22 cellular contexts compared by ENCODE assay signal in the genomic region with DNA sequence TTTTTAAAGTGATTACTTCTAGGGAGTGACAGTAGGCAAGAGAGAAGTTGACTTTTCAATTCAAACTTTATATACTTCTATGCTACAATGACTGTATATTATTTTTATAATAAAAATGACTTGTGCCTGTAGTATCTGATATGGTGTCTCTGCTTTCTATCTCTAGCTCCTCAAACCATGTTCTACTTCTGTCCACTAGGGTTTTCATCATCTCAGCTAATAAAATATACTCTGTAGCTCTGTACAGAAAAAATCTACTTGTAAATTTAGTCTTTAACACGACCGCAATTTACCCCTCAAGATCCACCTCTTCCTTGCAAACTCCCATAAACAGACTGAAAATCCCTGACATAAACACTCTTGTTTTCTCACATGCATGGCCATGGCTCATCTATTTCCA. TPM values are rescaled to one million over a fixed set of nuclear protein-coding genes. Genes with fewer than 3 reads are reported as not detected.
A peak's percentile ranks its signal among the peaks of the same experiment; 100 is the strongest.
DNase-seq lines count a peak whose midpoint lies in the region; ATAC-seq and TF ChIP-seq lines count a peak whose summit lies in the region.
"Had no signal": no experiment of that assay in that cellular context is flagged by ENCODE, and none has a peak within 500 bp of the region (broad histone marks: within the 10 kb centered on the region; RNA-seq: fewer than 3 reads in every experiment).

No MANE protein-coding gene starts in this region.

- in situ Hi-C loops in GM23248 (cut with MboI), result no loop called here

- H3K4me3 ChIP-seq in GM23248 (no peak overlapping the region), OCI-LY7 (ENCODE audit: low read depth, low read length, poor library complexity, severe bottlenecking) (no peak overlapping the region), mesenchymal stem cell (ENCODE audit: insufficient read depth in 1 of 2, low read depth in 1 of 2, low read length in 2 of 2) (no peak overlapping the region), foreskin fibroblast (ENCODE audit: low read depth in 1 of 2, low read length in 2 of 2) (no peak overlapping the region)
- H3K4me3 ChIP-seq: HAP-1, ovary, suprapubic skin had no signal

- peak overlapping the region; percentile 5 for H3K27ac Mint-ChIP-seq in activated CD4-positive, alpha-beta memory T cell treated with anti-CD3 and anti-CD28 coated beads, Interleukin-2, amount 10 ng/mL, durations not matched to agents 7 days and 5 days
- no peak overlapping the region for H3K27ac Mint-ChIP-seq in activated CD4-positive, alpha-beta memory T cell treated with anti-CD3 and anti-CD28 coated beads for 36 hours
- no peak overlapping the region for H3K27ac Mint-ChIP-seq in stimulated activated effector memory CD8-positive, alpha-beta T cell treated with anti-CD3 and anti-CD28 coated beads, Interleukin-12 subunit alpha, Interleukin-12 subunit beta, amount 100 ng/mL, for 72 hours
- H3K27ac Mint-ChIP-seq: B cell, mesothelial cell of epicardium had no signal

- no peak overlapping the region for H3K4me3 Mint-ChIP-seq in activated CD4-positive, alpha-beta memory T cell treated with anti-CD3 and anti-CD28 coated beads, Interleukin-2, amount 10 ng/mL, durations not matched to agents 7 days and 5 days
- H3K4me3 Mint-ChIP-seq in activated CD4-positive, alpha-beta memory T cell treated with anti-CD3 and anti-CD28 coated beads for 36 hours, result no peak overlapping the region
- H3K4me3 Mint-ChIP-seq in stimulated activated effector memory CD8-positive, alpha-beta T cell treated with anti-CD3 and anti-CD28 coated beads, Interleukin-12 subunit alpha, Interleukin-12 subunit beta, amount 100 ng/mL, for 72 hours, result no peak overlapping the region
- H3K4me3 Mint-ChIP-seq: activated CD4-positive, alpha-beta T cell treated with anti-CD3 and anti-CD28 coated beads for 36 hours; B cell; mesothelial cell of epicardium; stimulated activated memory B cell treated with anti-CD40 and anti-IgM and Interleukin-4, amounts not matched to agents 10 μg/mL and 1 μg/mL and 100 μg/mL, for 72 hours had no signal

- ATAC-seq in stimulated activated effector memory CD8-positive, alpha-beta T cell treated with anti-CD3 and anti-CD28 coated beads, Interleukin-12 subunit alpha, Interleukin-12 subunit beta, amount 100 ng/mL, for 72 hours, result no peak
- ATAC-seq in HG02759 (IDR thresholded peaks at IDR 0.05; ENCODE audit: unreplicated experiment), result no peak
- ATAC-seq: left ventricle myocardium superior; natural killer cell treated with Interleukin-12 subunit alpha and Interleukin-12 subunit beta and Interleukin-15 and Interleukin-18, amount 100 ng/mL, for 72 hours; stimulated activated memory B cell treated with anti-CD40 and anti-IgM and Interleukin-4, amounts not matched to agents 10 μg/mL and 1 μg/mL and 100 μg/mL, for 72 hours had no signal

- H3K36me3 ChIP-seq in GM23248 (ENCODE audit: low read depth) (no peaks in the 10 kb centered on the region), OCI-LY7 (ENCODE audit: insufficient read depth, low read length) (peaks cover 15% of the 10 kb centered on the region), mesenchymal stem cell (ENCODE audit: control insufficient read depth in 1 of 2, insufficient read depth in 2 of 2, low read depth in 1 of 2, low read length in 2 of 2) (peaks cover 0 to 3% of the 10 kb centered on the region in 2 experiments)
- H3K36me3 ChIP-seq: HAP-1, ovary, suprapubic skin had no signal

- no peaks in the 10 kb centered on the region for H3K9me3 Mint-ChIP-seq in activated CD4-positive, alpha-beta memory T cell treated with anti-CD3 and anti-CD28 coated beads, Interleukin-2, amount 10 ng/mL, durations not matched to agents 7 days and 5 days
- H3K9me3 Mint-ChIP-seq in activated CD4-positive, alpha-beta memory T cell treated with anti-CD3 and anti-CD28 coated beads for 36 hours, result no peaks in the 10 kb centered on the region
- H3K9me3 Mint-ChIP-seq in stimulated activated effector memory CD8-positive, alpha-beta T cell treated with anti-CD3 and anti-CD28 coated beads, Interleukin-12 subunit alpha, Interleukin-12 subunit beta, amount 100 ng/mL, for 72 hours, result no peaks in the 10 kb centered on the region
- H3K9me3 Mint-ChIP-seq: mesothelial cell of epicardium; natural killer cell treated with Interleukin-12 subunit alpha and Interleukin-12 subunit beta and Interleukin-15 and Interleukin-18, amount 100 ng/mL, for 72 hours; stimulated activated memory B cell treated with anti-CD40 and anti-IgM and Interleukin-4, amounts not matched to agents 10 μg/mL and 1 μg/mL and 100 μg/mL, for 72 hours had no signal

- no peak overlapping the region for H3K23ac ChIP-seq in mesenchymal stem cell (ENCODE audit: low read length in 2 of 2)

- H2AFZ ChIP-seq in GM23248 (no peak overlapping the region), OCI-LY7 (ENCODE audit: low read length) (no peak overlapping the region), mesenchymal stem cell (ENCODE audit: low read depth, low read length) (no peak overlapping the region)

- no peak overlapping the region for H3K18ac ChIP-seq in mesenchymal stem cell (ENCODE audit: low read depth in 1 of 2, low read length in 2 of 2)

- WGBS in GM23248 (ENCODE audit: low coverage in 1 of 2, low lambda C conversion rate in 2 of 2, missing lambda C conversion rate in 2 of 2), 2 experiments, result 94 to 98% methylated on average over 2 of the region's 2 CpGs
- 94% methylated on average over 2 of the region's 2 CpGs for WGBS in mesenchymal stem cell

- H4K91ac ChIP-seq in mesenchymal stem cell (ENCODE audit: low read length), result no peak overlapping the region

- H3K79me2 ChIP-seq in GM23248 (ENCODE audit: insufficient read depth) (peaks cover 37% of the 10 kb centered on the region), OCI-LY7 (ENCODE audit: insufficient read depth, low read depth, low read length) (peaks cover 7% of the 10 kb centered on the region; the same call in 1 of the 2 replicates)

- H4K20me1 ChIP-seq in GM23248 (ENCODE audit: insufficient read depth), result no peaks in the 10 kb centered on the region
- no peaks in the 10 kb centered on the region for H4K20me1 ChIP-seq in OCI-LY7 (ENCODE audit: insufficient read depth, low read length)

- no peaks in the 10 kb centered on the region for H3K27me3 Mint-ChIP-seq in activated CD4-positive, alpha-beta memory T cell treated with anti-CD3 and anti-CD28 coated beads, Interleukin-2, amount 10 ng/mL, durations not matched to agents 7 days and 5 days
- no peaks in the 10 kb centered on the region for H3K27me3 Mint-ChIP-seq in activated CD4-positive, alpha-beta memory T cell treated with anti-CD3 and anti-CD28 coated beads for 36 hours
- H3K27me3 Mint-ChIP-seq: activated CD4-positive, alpha-beta T cell treated with anti-CD3 and anti-CD28 coated beads for 36 hours; B cell; natural killer cell treated with Interleukin-12 subunit alpha and Interleukin-12 subunit beta and Interleukin-15 and Interleukin-18, amount 100 ng/mL, for 72 hours; stimulated activated memory B cell treated with anti-CD40 and anti-IgM and Interleukin-4, amounts not matched to agents 10 μg/mL and 1 μg/mL and 100 μg/mL, for 72 hours had no signal

- H3F3A ChIP-seq in GM23248 (ENCODE audit: insufficient read depth), result peaks cover 27% of the 10 kb centered on the region

- peaks cover 26% of the 10 kb centered on the region for H3K4me1 ChIP-seq in GM23248 (ENCODE audit: insufficient read depth)
- H3K4me1 ChIP-seq in OCI-LY7 (ENCODE audit: insufficient read depth, low read length, poor library complexity, severe bottlenecking), result peaks cover 14% of the 10 kb centered on the region
- no peaks in the 10 kb centered on the region for H3K4me1 ChIP-seq in mesenchymal stem cell (ENCODE audit: control insufficient read depth, insufficient read depth, low read depth, low read length)
- H3K4me1 ChIP-seq: HAP-1, suprapubic skin had no signal

- POLR2A ChIA-PET in activated CD4-positive, alpha-beta memory T cell treated with anti-CD3 and anti-CD28 coated beads, Interleukin-2, amount 10 ng/mL, durations not matched to agents 7 days and 5 days (lab: Charles Lee), result interaction anchor here (0.5 kb wide), 1 partner anchor 483 kb away, joined by 4 read pairs; no protein-coding TSS in a partner anchor
- POLR2A ChIA-PET in activated CD4-positive, alpha-beta memory T cell treated with anti-CD3 and anti-CD28 coated beads for 36 hours (lab: Charles Lee), result no interaction called here
- POLR2A ChIA-PET in OCI-LY7 (lab: Charles Lee), result interaction anchor here (1.5 to 1.7 kb wide), 2 partner anchors 9 to 10 kb away, joined by 4 read pairs; no protein-coding TSS in a partner anchor

- H4K8ac ChIP-seq in mesenchymal stem cell (ENCODE audit: low read length), result no peak overlapping the region

- H2BK12ac ChIP-seq in mesenchymal stem cell (ENCODE audit: low read length in 2 of 2), result no peak overlapping the region

- TF ChIP-seq CTCF in OCI-LY7 (conservative IDR thresholded peaks at IDR 0.05; ENCODE audit: low read length), result peak; percentile 44; the same call in 1 of the 2 replicates
- no peak for TF ChIP-seq CTCF in foreskin fibroblast (IDR thresholded peaks at IDR 0.05; ENCODE audit: low read depth, low read length)

- H3K36me3 Mint-ChIP-seq in activated CD4-positive, alpha-beta memory T cell treated with anti-CD3 and anti-CD28 coated beads, Interleukin-2, amount 10 ng/mL, durations not matched to agents 7 days and 5 days (ENCODE audit: low read depth), result peaks cover 39% of the 10 kb centered on the region
- peaks cover 8% of the 10 kb centered on the region for H3K36me3 Mint-ChIP-seq in activated CD4-positive, alpha-beta memory T cell treated with anti-CD3 and anti-CD28 coated beads for 36 hours
- H3K36me3 Mint-ChIP-seq in stimulated activated effector memory CD8-positive, alpha-beta T cell treated with anti-CD3 and anti-CD28 coated beads, Interleukin-12 subunit alpha, Interleukin-12 subunit beta, amount 100 ng/mL, for 72 hours, result peaks cover 25% of the 10 kb centered on the region

- no peak overlapping the region for H3K14ac ChIP-seq in mesenchymal stem cell (ENCODE audit: low read length in 2 of 2)

- no peak overlapping the region for H2BK120ac ChIP-seq in mesenchymal stem cell (ENCODE audit: low read depth, low read length)

- H3K27me3 ChIP-seq in GM23248 (replicated peaks; ENCODE audit: insufficient read depth) (no peaks in the 10 kb centered on the region), mesenchymal stem cell (ENCODE audit: control insufficient read depth in 1 of 2, insufficient read depth in 1 of 2, low read length in 2 of 2) (no peaks in the 10 kb centered on the region)
- H3K27me3 ChIP-seq: ovary, suprapubic skin had no signal

- H3K79me1 ChIP-seq in mesenchymal stem cell (replicated peaks; ENCODE audit: low read length, poor library complexity, severe bottlenecking), result peaks cover 18% of the 10 kb centered on the region

- CTCF ChIA-PET in activated CD4-positive, alpha-beta memory T cell treated with anti-CD3 and anti-CD28 coated beads, Interleukin-2, amount 10 ng/mL, durations not matched to agents 7 days and 5 days (lab: Charles Lee), result interaction anchor here (0.7 to 2.2 kb wide), 2 partner anchors 9 to 172 kb away, joined by 3 to 13 read pairs; no protein-coding TSS in a partner anchor
- CTCF ChIA-PET in activated CD4-positive, alpha-beta memory T cell treated with anti-CD3 and anti-CD28 coated beads for 36 hours (lab: Charles Lee), result interaction anchor here (1.0 to 1.2 kb wide), 2 partner anchors 11 to 172 kb away, joined by 3 read pairs; no protein-coding TSS in a partner anchor
- CTCF ChIA-PET in OCI-LY7 (lab: Charles Lee; ENCODE audit: unreplicated experiment), result no interaction called here

- no peak overlapping the region for H3K4ac ChIP-seq in mesenchymal stem cell (ENCODE audit: low read depth in 1 of 2, low read length in 2 of 2)

- H3K9me2 ChIP-seq in GM23248 (ENCODE audit: insufficient read depth), result no peaks in the 10 kb centered on the region
- H3K9me2 ChIP-seq in OCI-LY7 (ENCODE audit: insufficient read depth, low read length), result no peaks in the 10 kb centered on the region

- H3K4me2 ChIP-seq in GM23248 (ENCODE audit: unreplicated experiment), result no peak overlapping the region
- H3K4me2 ChIP-seq in OCI-LY7 (ENCODE audit: low read length), result no peak overlapping the region
- H3K4me2 ChIP-seq in mesenchymal stem cell (ENCODE audit: low read length, poor library complexity, severe bottlenecking), result no peak overlapping the region

- peaks cover 61% of the 10 kb centered on the region for H3K4me1 Mint-ChIP-seq in activated CD4-positive, alpha-beta memory T cell treated with anti-CD3 and anti-CD28 coated beads, Interleukin-2, amount 10 ng/mL, durations not matched to agents 7 days and 5 days
- peaks cover 53% of the 10 kb centered on the region for H3K4me1 Mint-ChIP-seq in activated CD4-positive, alpha-beta memory T cell treated with anti-CD3 and anti-CD28 coated beads for 36 hours (ENCODE audit: low read depth)
- peaks cover 44% of the 10 kb centered on the region for H3K4me1 Mint-ChIP-seq in stimulated activated effector memory CD8-positive, alpha-beta T cell treated with anti-CD3 and anti-CD28 coated beads, Interleukin-12 subunit alpha, Interleukin-12 subunit beta, amount 100 ng/mL, for 72 hours
- H3K4me1 Mint-ChIP-seq: mesothelial cell of epicardium had no signal

- no peak overlapping the region for H2BK5ac ChIP-seq in mesenchymal stem cell (ENCODE audit: low read depth, low read length, poor library complexity, severe bottlenecking)

- H3K9me3 ChIP-seq in GM23248 (ENCODE audit: low read depth) (no peaks in the 10 kb centered on the region), OCI-LY7 (ENCODE audit: low read length) (no peaks in the 10 kb centered on the region), mesenchymal stem cell (ENCODE audit: control insufficient read depth, low read length) (no peaks in the 10 kb centered on the region)
- H3K9me3 ChIP-seq: HAP-1, ovary, suprapubic skin had no signal

- no peak for DNase-seq in activated CD4-positive, alpha-beta memory T cell treated with anti-CD3 and anti-CD28 coated beads, Interleukin-2, amount 10 ng/mL, durations not matched to agents 7 days and 5 days
- no peak for DNase-seq in activated CD4-positive, alpha-beta memory T cell treated with anti-CD3 and anti-CD28 coated beads for 36 hours
- DNase-seq in GM23248, result no peak
- DNase-seq in OCI-LY7 (ENCODE audit: low spot score), result no peak
- DNase-seq in mesenchymal stem cell, result no peak
- no peak for DNase-seq in foreskin fibroblast
- no peak for DNase-seq in stimulated activated effector memory CD8-positive, alpha-beta T cell treated with anti-CD3 and anti-CD28 coated beads, Interleukin-12 subunit alpha, Interleukin-12 subunit beta, amount 100 ng/mL, for 72 hours (ENCODE audit: low spot score in 2 of 2)
- DNase-seq: DMS79 treated with DMSO at 0.1 percent for 48 hours; effector CD8-positive, alpha-beta T cell; left ventricle myocardium superior; NCI-H1436 treated with DMSO at 0.1 percent for 48 hours; NCI-H2107; NK-92 treated with Interleukin-12 subunit alpha and Interleukin-12 subunit beta, amount 100 ng/mL, for 24 hours; ovary had no signal

- intact Hi-C loops in activated CD4-positive, alpha-beta memory T cell treated with anti-CD3 and anti-CD28 coated beads for 36 hours (cut with micrococcal nuclease), result loop anchor here (10.0 kb wide), 1 partner anchor 412 kb away; no protein-coding TSS in a partner anchor
- intact Hi-C loops in OCI-LY7 (cut with micrococcal nuclease; ENCODE audit: unreplicated experiment), result loop anchor here (5.0 kb wide), 1 partner anchor 170 kb away; the partner anchor contains the start of gene MYB

- no peak overlapping the region for H2AK5ac ChIP-seq in mesenchymal stem cell (ENCODE audit: low read length, severe bottlenecking)

- H2BK15ac ChIP-seq in mesenchymal stem cell (ENCODE audit: low read depth, poor library complexity, severe bottlenecking), result no peak overlapping the region

- no TSS peak for BruUV-seq in OCI-LY7 (replicated peaks; lab: Mats Ljungman, UMichigan)

- peak overlapping the region; percentile 55 for H3K27ac ChIP-seq in GM23248
- H3K27ac ChIP-seq in OCI-LY7 (ENCODE audit: low read depth, low read length, poor library complexity, severe bottlenecking), result no peak overlapping the region
- peak overlapping the region; percentile 37 for H3K27ac ChIP-seq in mesenchymal stem cell (ENCODE audit: low read length, poor library complexity, severe bottlenecking)
- H3K27ac ChIP-seq: ovary, suprapubic skin had no signal

- H3K9ac ChIP-seq in GM23248 (no peak overlapping the region), mesenchymal stem cell (ENCODE audit: low read length) (no peak overlapping the region)

RNA-seq across cellular contexts. Expression of gene HBS1L, which starts 42.3 kb away (rescaled TPM):
- 10 to 100 TPM; 90.3 to 91.6 TPM for total RNA-seq in activated CD4-positive, alpha-beta memory T cell treated with anti-CD3 and anti-CD28 coated beads, Interleukin-2, amount 10 ng/mL, durations not matched to agents 7 days and 5 days
- total RNA-seq in activated CD4-positive, alpha-beta memory T cell treated with anti-CD3 and anti-CD28 coated beads for 36 hours, result 100 to 1,000 TPM; 117 to 123 TPM
- 83.1 and 124 TPM in 2 replicates for total RNA-seq in GM23248 (2014; rRNA removed; shearing (Covaris generic))
- 83.9 and 85.0 TPM in 2 replicates for polyA plus RNA-seq in GM23248 (2016; fragmentation: Nextera tagmentation; extraction: Ambion mirVana)
- 82.9 and 95.4 TPM in 2 replicates for total RNA-seq in OCI-LY7 (2014; rRNA removed; shearing (Covaris generic))
- 93.1 and 94.9 TPM in 2 replicates for total RNA-seq in OCI-LY7 (2022)
- 41.2 TPM for polyA plus RNA-seq in mesenchymal stem cell (2013, experiment 1 of 2)
- 42.7 TPM for polyA plus RNA-seq in mesenchymal stem cell (2013, experiment 2 of 2)
